Comparison of ENCODE assay signal across 1 cellular context in the genomic region with DNA sequence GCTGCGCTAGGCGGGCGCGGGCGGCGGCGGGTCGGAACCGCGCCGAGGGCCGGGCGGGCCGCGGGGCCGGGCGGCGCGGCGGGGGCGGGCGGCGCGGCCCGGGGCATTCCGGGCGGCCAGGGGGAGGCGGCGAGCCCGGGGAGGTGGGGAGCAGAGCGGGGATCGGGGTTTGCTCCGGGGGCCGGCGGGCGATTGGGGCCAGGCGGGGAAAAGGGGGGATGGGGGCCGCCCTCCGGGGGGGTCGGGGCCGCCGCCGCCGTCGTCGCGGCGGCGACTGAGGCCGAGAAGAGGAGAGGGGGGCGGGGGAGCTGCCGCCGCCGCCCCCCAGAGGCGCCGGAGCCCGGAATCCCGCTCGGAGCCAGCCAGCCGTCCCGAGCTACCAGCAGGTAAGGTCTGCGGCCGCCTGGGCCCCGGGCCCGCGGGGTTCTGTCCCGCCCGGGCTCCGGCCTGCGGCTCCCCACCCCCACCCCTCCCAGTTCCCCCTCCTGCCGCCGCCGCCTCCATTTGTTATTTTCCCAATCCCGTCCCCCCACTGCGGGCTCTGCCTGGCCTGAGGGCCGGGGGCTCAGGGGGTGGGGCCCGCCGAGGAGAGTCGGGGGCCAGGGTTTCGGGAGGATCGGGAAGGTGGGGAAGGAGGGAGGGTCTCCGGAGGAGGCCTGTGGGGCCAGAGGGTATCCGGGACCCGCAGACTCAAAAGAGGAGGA.
TF ChIP-seq lines count a peak whose summit lies in the region.

No MANE protein-coding gene starts in this region.

TF ChIP-seq in HepG2, 621 proteins besides CTCF, POLR2A, EP300 and RAD21:
- no peak for TF ChIP-seq ZNF800 (CRISPR knock-in tag; IDR thresholded peaks at IDR 0.05)
- peak; percentile 34; the same call in 1 of the 2 replicates for TF ChIP-seq GABPB1 (CRISPR knock-in tag; IDR thresholded peaks at IDR 0.05)
- TF ChIP-seq JUND (CRISPR knock-in tag; IDR thresholded peaks at IDR 0.05) = no peak
- no peak for TF ChIP-seq ZNF281 (CRISPR knock-in tag; IDR thresholded peaks at IDR 0.05; ENCODE audit: borderline replicate concordance)
- TF ChIP-seq PHF8 (CRISPR knock-in tag; IDR thresholded peaks at IDR 0.05) = 0 out of 2 replicates have a peak, but pooled peaks have one; percentile 23
- TF ChIP-seq ZMYM3 (CRISPR knock-in tag; IDR thresholded peaks at IDR 0.05) = no peak
- TF ChIP-seq HDAC1 (CRISPR knock-in tag; IDR thresholded peaks at IDR 0.05) = peak; percentile 29; the same call in 1 of the 2 replicates
- peak; percentile 30; the same call in 1 of the 2 replicates for TF ChIP-seq PATZ1 (CRISPR knock-in tag; IDR thresholded peaks at IDR 0.05)
- 0 out of 2 replicates have a peak, but pooled peaks have one; percentile 18 for TF ChIP-seq KDM3A (CRISPR knock-in tag; IDR thresholded peaks at IDR 0.05; ENCODE audit: low read depth)
- peak; percentile 27; the same call in 1 of the 2 replicates for TF ChIP-seq HOXA3 (CRISPR knock-in tag; IDR thresholded peaks at IDR 0.05)
